Comparison of ENCODE assay signal across 10 cellular contexts in the genomic region with DNA sequence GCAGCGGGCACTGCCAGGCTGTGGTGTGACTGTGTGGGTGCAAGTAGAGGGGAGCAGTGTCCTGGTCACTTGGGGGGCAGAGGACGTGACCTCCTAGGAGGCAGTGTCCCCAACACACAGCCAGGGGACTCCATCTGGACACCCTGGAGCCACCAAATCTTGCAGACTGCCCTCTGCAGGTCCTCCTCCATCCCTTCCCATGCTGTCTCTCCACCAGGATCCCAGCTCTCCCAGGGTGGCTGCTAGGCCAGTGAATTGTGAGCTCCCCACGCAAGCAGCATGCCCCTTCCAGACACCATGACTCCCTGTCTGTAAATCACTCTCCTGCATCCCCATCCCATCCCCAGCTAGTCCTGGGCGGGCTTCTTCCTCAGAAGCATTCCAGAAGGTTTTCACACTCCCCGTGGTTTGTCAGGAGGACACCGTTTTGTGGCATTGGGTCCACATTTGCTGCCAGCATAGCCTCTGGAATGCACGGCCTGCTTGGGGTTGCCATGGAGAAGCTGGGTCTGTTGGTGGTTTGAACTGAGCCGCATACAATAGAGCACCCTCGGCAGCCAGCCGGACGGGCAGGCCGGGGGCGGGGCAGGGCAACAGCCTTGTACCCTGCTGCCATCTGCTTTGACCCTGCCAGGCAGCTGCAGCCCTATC.
DNase-seq lines count a peak whose midpoint lies in the region; ATAC-seq and TF ChIP-seq lines count a peak whose summit lies in the region.
"Had no signal": no experiment of that assay in that cellular context is flagged by ENCODE, and none has a peak within 500 bp of the region (broad histone marks: within the 10 kb centered on the region; RNA-seq: fewer than 3 reads in every experiment).

No MANE protein-coding gene starts in this region.

- no peak overlapping the region for H3K4me3 ChIP-seq in MM.1S (ENCODE audit: low read length)

- no peaks in the 10 kb centered on the region for H3K27me3 ChIP-seq in MM.1S (replicated peaks; ENCODE audit: insufficient read depth, low read length)

- H3K36me3 Mint-ChIP-seq in naive thymus-derived CD8-positive, alpha-beta T cell = no peaks in the 10 kb centered on the region

- no peaks in the 10 kb centered on the region for H3K9me2 ChIP-seq in MM.1S (replicated peaks; ENCODE audit: insufficient read depth, low read length)

- H3K79me2 ChIP-seq in MM.1S (ENCODE audit: low read length) = no peaks in the 10 kb centered on the region

- H2AFZ ChIP-seq in MM.1S (ENCODE audit: low read length) = no peak overlapping the region

- no peaks in the 10 kb centered on the region for H3K4me1 Mint-ChIP-seq in naive thymus-derived CD8-positive, alpha-beta T cell

- TF ChIP-seq CTCF in MM.1S (IDR thresholded peaks at IDR 0.05; ENCODE audit: low read length) = no peak

- peaks cover 0 to 6% (median 0%) of the 10 kb centered on the region in 5 donors for H3K27me3 Mint-ChIP-seq in naive thymus-derived CD8-positive, alpha-beta T cell

- POLR2A ChIA-PET in naive thymus-derived CD8-positive, alpha-beta T cell (lab: Charles Lee) = no interaction called here

- no peaks in the 10 kb centered on the region for H3F3A ChIP-seq in MM.1S (ENCODE audit: insufficient read depth, low read length)

- H3K4me2 ChIP-seq in MM.1S (ENCODE audit: low read depth, low read length) = no peak overlapping the region

- no peaks in the 10 kb centered on the region for H3K9me3 Mint-ChIP-seq in naive thymus-derived CD8-positive, alpha-beta T cell
- H3K9me3 Mint-ChIP-seq: dendritic cell treated with granulocyte-macrophage colony-stimulating factor and Interleukin-4, amounts not matched to agents 40 ng/mL and 50 ng/mL, for 4 days had no signal

- no peak overlapping the region for H3K9ac ChIP-seq in MM.1S (ENCODE audit: low read length)

- H3K27ac Mint-ChIP-seq in naive thymus-derived CD8-positive, alpha-beta T cell = no peak overlapping the region
- H3K27ac Mint-ChIP-seq: dendritic cell treated with granulocyte-macrophage colony-stimulating factor and Interleukin-4, amounts not matched to agents 40 ng/mL and 50 ng/mL, for 4 days had no signal

- no peak overlapping the region for H3K4me3 Mint-ChIP-seq in naive thymus-derived CD8-positive, alpha-beta T cell
- H3K4me3 Mint-ChIP-seq: dendritic cell treated with granulocyte-macrophage colony-stimulating factor and Interleukin-4, amounts not matched to agents 40 ng/mL and 50 ng/mL, for 4 days had no signal

- no peaks in the 10 kb centered on the region for H4K20me1 ChIP-seq in MM.1S (ENCODE audit: insufficient read depth, low read length)

- no peaks in the 10 kb centered on the region for H3K4me1 ChIP-seq in MM.1S (ENCODE audit: low read length)

- H3K36me3 ChIP-seq in MM.1S (replicated peaks; ENCODE audit: insufficient read depth, low read length) = no peaks in the 10 kb centered on the region

- no peak overlapping the region for H3K27ac ChIP-seq in MM.1S (ENCODE audit: low read length)

- peak; percentile 58 for DNase-seq in DMS79 (lab: John Stamatoyannopoulos, UW)
- DNase-seq in NCI-H748 (lab: John Stamatoyannopoulos, UW; ENCODE audit: unreplicated experiment) = peak; percentile 92
- peak; percentile 62 for DNase-seq in fibroblast of peridontal ligament (ENCODE audit: extremely low read depth)
- DNase-seq in posterior cingulate gyrus = peak in 9 of 10 donors; percentile 44 to 94 (median 59)
- no peak for DNase-seq in effector CD4-positive, alpha-beta T cell
- no peak for DNase-seq in NOMO-1 treated with DMSO at 0.1 percent for 48 hours (lab: John Stamatoyannopoulos, UW; ENCODE audit: unreplicated experiment)
- no peak for DNase-seq in naive thymus-derived CD8-positive, alpha-beta T cell
- DNase-seq in MM.1S = no peak
- DNase-seq: NK-92 treated with Interleukin-12 subunit alpha and Interleukin-12 subunit beta, amount 100 ng/mL, for 24 hours had no signal

- no peak for ATAC-seq in naive thymus-derived CD8-positive, alpha-beta T cell

- intact Hi-C loops in posterior cingulate gyrus (cut with DNase I) = no loop called here

- no peaks in the 10 kb centered on the region for H3K9me3 ChIP-seq in MM.1S (replicated peaks; ENCODE audit: insufficient read depth, low read length)

Comparison
In these comparisons a context has a peak if more than half of its experiments do, and no peak if none do; other contexts are left out.
1. DNase-seq: peak in DMS79 (single experiment), NCI-H748 (single experiment), fibroblast of peridontal ligament (single experiment) and posterior cingulate gyrus (9 of 10); none in effector CD4-positive, alpha-beta T cell (single experiment), NOMO-1 treated with DMSO at 0.1 percent for 48 hours (single experiment), naive thymus-derived CD8-positive, alpha-beta T cell (0 of 10) and MM.1S (single experiment).